Comparison of ENCODE assay signal across 8 cellular contexts in the genomic region with DNA sequence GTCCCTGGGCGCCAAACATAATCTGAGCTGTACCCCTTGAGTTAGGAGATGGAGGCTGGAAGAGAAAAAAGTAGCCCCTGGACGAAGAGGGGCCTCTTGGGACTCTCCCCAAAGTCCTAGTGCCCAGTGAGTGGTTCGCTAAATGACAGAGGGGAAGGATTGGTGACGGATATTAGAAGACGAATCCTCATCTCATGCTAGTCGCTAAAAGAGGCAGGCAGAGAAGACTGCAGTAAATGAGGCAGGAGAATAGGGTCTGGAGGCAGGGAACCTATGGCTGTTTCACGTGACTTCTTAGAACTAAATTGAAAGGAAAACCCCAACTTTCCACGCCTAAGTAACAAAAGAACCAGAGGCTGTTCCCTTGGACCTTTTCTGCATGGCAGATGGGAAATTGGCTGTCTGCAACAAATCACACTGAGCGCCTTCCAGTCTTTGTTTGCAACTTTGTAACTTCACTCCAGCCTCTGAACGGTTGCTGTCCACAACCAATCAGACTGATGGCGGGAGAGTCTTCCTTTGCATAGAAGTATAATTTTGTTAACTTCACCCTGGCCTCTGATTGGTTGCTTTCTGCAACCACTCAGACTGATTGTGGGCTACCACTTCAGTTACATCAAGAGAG. TPM values are rescaled to one million over a fixed set of nuclear protein-coding genes. Genes with fewer than 3 reads are reported as not detected.
DNase-seq lines count a peak whose midpoint lies in the region; ATAC-seq and TF ChIP-seq lines count a peak whose summit lies in the region.

No MANE protein-coding gene starts in this region.

- peaks cover 31% of the 10 kb centered on the region for H3K4me1 Mint-ChIP-seq in stimulated activated effector memory CD8-positive, alpha-beta T cell treated with anti-CD3 and anti-CD28 coated beads, Interleukin-12 subunit alpha, Interleukin-12 subunit beta, amount 100 ng/mL, for 72 hours

- peak; percentile 51 for DNase-seq in NCI-H82 (lab: John Stamatoyannopoulos, UW)
- DNase-seq in NCI-H82 treated with DMSO at 0.1 percent for 48 hours (lab: John Stamatoyannopoulos, UW; ENCODE audit: unreplicated experiment) = no peak
- no peak for DNase-seq in RWPE1 (ENCODE audit: low spot score)
- DNase-seq in fibroblast of villous mesenchyme (ENCODE audit: low read depth) = no peak
- DNase-seq in stimulated activated effector memory CD8-positive, alpha-beta T cell treated with anti-CD3 and anti-CD28 coated beads, Interleukin-12 subunit alpha, Interleukin-12 subunit beta, amount 100 ng/mL, for 72 hours (ENCODE audit: low spot score in 2 of 2) = peak in 1 of 2 donors; percentile 51
- no peak for DNase-seq in COR-L47 (lab: John Stamatoyannopoulos, UW)

- H3K9me3 Mint-ChIP-seq in stimulated activated effector memory CD8-positive, alpha-beta T cell treated with anti-CD3 and anti-CD28 coated beads, Interleukin-12 subunit alpha, Interleukin-12 subunit beta, amount 100 ng/mL, for 72 hours = no peaks in the 10 kb centered on the region

- no peak for ATAC-seq in stimulated activated effector memory CD8-positive, alpha-beta T cell treated with anti-CD3 and anti-CD28 coated beads, Interleukin-12 subunit alpha, Interleukin-12 subunit beta, amount 100 ng/mL, for 72 hours
- ATAC-seq in GM21576 (IDR thresholded peaks at IDR 0.05; ENCODE audit: unreplicated experiment) = no peak
- ATAC-seq in HG03175 (IDR thresholded peaks at IDR 0.05; ENCODE audit: unreplicated experiment) = no peak

- peak overlapping the region; percentile 79 for H3K4me3 ChIP-seq in fibroblast of villous mesenchyme (ENCODE audit: low read depth, low read length)

- CTCF ChIA-PET in RWPE1 (lab: Yijun Ruan, JAX) = interaction anchor here (0.5 to 1.9 kb wide), 5 partner anchors 26 to 828 kb away, joined by 3 to 7 read pairs (median 4); no protein-coding TSS in a partner anchor

- TF ChIP-seq CTCF in RWPE1 (conservative IDR thresholded peaks at IDR 0.05; ENCODE audit: low read depth) (no peak), fibroblast of villous mesenchyme (IDR thresholded peaks at IDR 0.05; ENCODE audit: insufficient read depth, low read depth, low read length) (no peak)

- H3K4me3 Mint-ChIP-seq in stimulated activated effector memory CD8-positive, alpha-beta T cell treated with anti-CD3 and anti-CD28 coated beads, Interleukin-12 subunit alpha, Interleukin-12 subunit beta, amount 100 ng/mL, for 72 hours = peak overlapping the region; percentile 99

- POLR2A ChIA-PET in RWPE1 (lab: Yijun Ruan, JAX; ENCODE audit: low non-redundant PET) = interaction anchor here (0.5 to 1.9 kb wide), 3 partner anchors 8 to 82 kb away, joined by 3 to 7 read pairs (median 6); a partner anchor contains a TSS

- peak overlapping the region; percentile 100 for H3K27ac Mint-ChIP-seq in stimulated activated effector memory CD8-positive, alpha-beta T cell treated with anti-CD3 and anti-CD28 coated beads, Interleukin-12 subunit alpha, Interleukin-12 subunit beta, amount 100 ng/mL, for 72 hours

- peak overlapping the region; percentile 84 for H3K27ac ChIP-seq in RWPE1

- H3K36me3 Mint-ChIP-seq in stimulated activated effector memory CD8-positive, alpha-beta T cell treated with anti-CD3 and anti-CD28 coated beads, Interleukin-12 subunit alpha, Interleukin-12 subunit beta, amount 100 ng/mL, for 72 hours = peaks cover 44% of the 10 kb centered on the region

RNA-seq across cellular contexts. Expression of a gene that starts 0.7 kb away (rescaled TPM):
- 8.1 and 10.8 TPM in 2 replicates for total RNA-seq in fibroblast of villous mesenchyme
